ENCODE assay signal across 8 cellular contexts in the genomic region with DNA sequence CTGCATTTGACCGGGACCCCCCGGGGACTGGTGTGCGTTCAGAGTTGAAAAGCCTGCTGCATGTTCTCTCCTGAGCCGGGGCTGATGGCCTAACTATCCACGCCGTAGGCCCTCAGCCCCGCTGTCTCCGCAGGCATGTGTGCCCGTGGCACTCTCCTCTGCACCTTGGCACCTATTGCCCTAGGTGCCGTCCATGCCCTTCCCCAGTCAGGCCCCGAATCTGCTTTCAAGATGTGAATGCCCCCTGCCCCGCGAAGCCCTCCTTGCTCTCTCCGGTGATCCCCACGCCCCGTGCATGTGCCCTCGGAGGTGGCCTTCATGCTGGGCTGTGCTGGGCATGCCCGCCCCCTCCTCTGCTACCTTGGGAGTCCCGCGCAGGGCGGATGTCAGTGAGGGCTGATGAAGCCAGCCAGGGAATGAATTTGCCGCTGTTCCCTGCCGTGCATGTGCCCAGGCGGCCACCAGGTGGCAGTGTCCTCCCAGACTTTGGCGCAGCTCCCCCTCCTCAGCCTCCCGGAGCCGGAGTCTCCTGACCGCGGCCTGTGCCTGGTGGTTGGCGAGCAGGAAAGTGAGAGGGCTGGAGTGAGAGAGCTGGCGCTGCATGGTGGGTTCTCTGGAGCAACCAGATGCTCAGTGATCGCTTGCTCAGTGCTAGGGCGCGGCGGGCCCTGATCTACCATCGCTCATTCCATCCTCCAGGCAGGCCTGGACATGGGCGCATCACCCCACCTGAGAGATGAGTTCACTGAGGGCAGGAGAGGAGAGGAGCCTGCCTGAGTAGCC.
DNase-seq lines count a peak whose midpoint lies in the region; ATAC-seq and TF ChIP-seq lines count a peak whose summit lies in the region.

No MANE protein-coding gene starts in this region.

- no peak overlapping the region for H3K4me2 ChIP-seq in PC-9

- ATAC-seq in activated T-helper 17 cell treated with anti-CD3 and anti-CD28 coated beads, Interleukin-2, amount 50 U/mL, for 72 hours (replicated peaks) = peak; percentile 73
- no peak for ATAC-seq in HG02642 (IDR thresholded peaks at IDR 0.05; ENCODE audit: poor library complexity, unreplicated experiment)

- H3K27me3 Mint-ChIP-seq in activated T-helper 17 cell treated with anti-CD3 and anti-CD28 coated beads, Interleukin-2, amount 50 U/mL, for 72 hours = peaks cover 7% of the 10 kb centered on the region
- H3K27me3 Mint-ChIP-seq in nephron progenitor cell (ENCODE audit: low read depth, poor library complexity) = peaks cover 17% of the 10 kb centered on the region

- H3K36me3 Mint-ChIP-seq in activated T-helper 17 cell treated with anti-CD3 and anti-CD28 coated beads, Interleukin-2, amount 50 U/mL, for 72 hours (ENCODE audit: low read depth) = no peaks in the 10 kb centered on the region
- H3K36me3 Mint-ChIP-seq in nephron progenitor cell (ENCODE audit: low read depth) = no peaks in the 10 kb centered on the region

- peak; percentile 49 for DNase-seq in CMK (ENCODE audit: low read depth)
- DNase-seq in HT1080 (ENCODE audit: low read depth) = peak; percentile 79
- DNase-seq in PC-9 = peak; percentile 42 to 79
- peak; percentile 76 for DNase-seq in fibroblast of pulmonary artery (ENCODE audit: low read depth)
- peak; percentile 91 for DNase-seq in nephron progenitor cell
- peak in 47 of 49 donors; percentile 42 to 88 (median 75) for DNase-seq in substantia nigra (lab: John Stamatoyannopoulos, UW)

- H3K9me2 ChIP-seq in PC-9 (ENCODE audit: insufficient read depth) = no peaks in the 10 kb centered on the region

- POLR2A ChIA-PET in PC-9 (lab: Charles Lee; ENCODE audit: unreplicated experiment) = no interaction called here

- no peaks in the 10 kb centered on the region for H3K79me2 ChIP-seq in PC-9 (ENCODE audit: low read depth)

- no TSS peak for BruUV-seq in PC-9 (replicated peaks; lab: Mats Ljungman, UMichigan)

- H3K27ac Mint-ChIP-seq in activated T-helper 17 cell treated with anti-CD3 and anti-CD28 coated beads, Interleukin-2, amount 50 U/mL, for 72 hours = no peak overlapping the region
- H3K27ac Mint-ChIP-seq in nephron progenitor cell = no peak overlapping the region

- no peaks in the 10 kb centered on the region for H3K4me1 Mint-ChIP-seq in activated T-helper 17 cell treated with anti-CD3 and anti-CD28 coated beads, Interleukin-2, amount 50 U/mL, for 72 hours
- peaks cover 23% of the 10 kb centered on the region for H3K4me1 Mint-ChIP-seq in nephron progenitor cell

- H3K36me3 ChIP-seq in PC-9 (ENCODE audit: low read depth) = no peaks in the 10 kb centered on the region

- TF ChIP-seq CTCF in PC-9 (conservative IDR thresholded peaks at IDR 0.05) (peak; percentile 93), fibroblast of pulmonary artery (IDR thresholded peaks at IDR 0.05; ENCODE audit: low read length, missing control alignments) (peak; percentile 89), nephron progenitor cell (IDR thresholded peaks at IDR 0.05) (peak; percentile 98)

- intact Hi-C loops in PC-9 (cut with micrococcal nuclease; ENCODE audit: unreplicated experiment) = loop anchor here (1.0 to 2.0 kb wide), 2 partner anchors 58 to 206 kb away; no protein-coding TSS in a partner anchor

- peaks cover 5% of the 10 kb centered on the region; the same call in 1 of the 2 replicates for H3K27me3 ChIP-seq in PC-9 (ENCODE audit: insufficient read depth, low read depth)

- H3K27ac ChIP-seq in PC-9 (no peak overlapping the region), substantia nigra (ENCODE audit: low read depth, low read length, poor library complexity, severe bottlenecking) (peak overlapping the region; percentile 57)

- CTCF ChIA-PET in PC-9 (lab: Charles Lee) = interaction anchor here (0.6 to 2.5 kb wide), 4 partner anchors 11 to 281 kb away, joined by 3 to 11 read pairs (median 4); no protein-coding TSS in a partner anchor

- H3K9me3 Mint-ChIP-seq in activated T-helper 17 cell treated with anti-CD3 and anti-CD28 coated beads, Interleukin-2, amount 50 U/mL, for 72 hours = no peaks in the 10 kb centered on the region
- no peaks in the 10 kb centered on the region for H3K9me3 Mint-ChIP-seq in nephron progenitor cell

- H2AFZ ChIP-seq in PC-9 = no peak overlapping the region

- no peaks in the 10 kb centered on the region for H3K4me1 ChIP-seq in PC-9 (replicated peaks; ENCODE audit: insufficient read depth)

- H3K4me3 ChIP-seq in PC-9 (no peak overlapping the region), fibroblast of pulmonary artery (replicated peaks; ENCODE audit: low read depth, low read length) (no peak overlapping the region)

- no peak overlapping the region for H3K4me3 Mint-ChIP-seq in activated T-helper 17 cell treated with anti-CD3 and anti-CD28 coated beads, Interleukin-2, amount 50 U/mL, for 72 hours
- H3K4me3 Mint-ChIP-seq in nephron progenitor cell = peak overlapping the region; percentile 42

- no peaks in the 10 kb centered on the region for H3F3A ChIP-seq in PC-9 (ENCODE audit: insufficient read depth, low read depth)

- no peaks in the 10 kb centered on the region for H4K20me1 ChIP-seq in PC-9 (ENCODE audit: insufficient read depth)

- H3K9me3 ChIP-seq in PC-9 (ENCODE audit: insufficient read depth, low read depth) = no peaks in the 10 kb centered on the region
